ENCODE assay signal across 1 cellular context in the genomic region with DNA sequence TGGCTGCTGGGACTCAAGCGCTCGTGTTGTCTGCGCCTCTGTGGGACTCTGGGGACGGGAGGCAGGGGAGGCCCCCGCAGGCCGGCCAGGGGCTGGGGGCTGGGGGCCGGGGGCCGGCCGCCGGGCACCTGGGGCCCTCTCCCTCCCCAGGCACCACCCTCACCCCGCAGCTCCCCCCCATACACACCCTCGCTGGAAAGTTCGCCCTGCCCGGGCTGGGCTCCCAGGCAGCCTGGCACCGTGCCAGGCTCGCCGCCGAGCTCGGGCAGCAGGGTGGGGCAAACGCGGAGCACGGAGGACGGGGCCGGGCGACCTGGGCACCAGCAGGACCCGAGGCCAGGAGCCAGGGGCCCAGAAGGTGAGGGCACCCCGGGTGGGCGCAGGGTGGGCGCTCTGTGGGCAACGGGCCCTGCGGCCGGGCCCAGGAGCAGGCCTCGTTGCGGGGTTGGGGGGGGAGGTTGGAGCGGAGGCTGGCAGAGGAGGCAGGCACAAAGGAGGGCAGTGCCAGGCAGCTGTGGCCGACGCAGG.
TF ChIP-seq lines count a peak whose summit lies in the region.

No MANE protein-coding gene starts in this region.

TF ChIP-seq in GM23338, 12 proteins besides CTCF, POLR2A, EP300 and RAD21 (continued from another document):
- TF ChIP-seq, protein P1, sequence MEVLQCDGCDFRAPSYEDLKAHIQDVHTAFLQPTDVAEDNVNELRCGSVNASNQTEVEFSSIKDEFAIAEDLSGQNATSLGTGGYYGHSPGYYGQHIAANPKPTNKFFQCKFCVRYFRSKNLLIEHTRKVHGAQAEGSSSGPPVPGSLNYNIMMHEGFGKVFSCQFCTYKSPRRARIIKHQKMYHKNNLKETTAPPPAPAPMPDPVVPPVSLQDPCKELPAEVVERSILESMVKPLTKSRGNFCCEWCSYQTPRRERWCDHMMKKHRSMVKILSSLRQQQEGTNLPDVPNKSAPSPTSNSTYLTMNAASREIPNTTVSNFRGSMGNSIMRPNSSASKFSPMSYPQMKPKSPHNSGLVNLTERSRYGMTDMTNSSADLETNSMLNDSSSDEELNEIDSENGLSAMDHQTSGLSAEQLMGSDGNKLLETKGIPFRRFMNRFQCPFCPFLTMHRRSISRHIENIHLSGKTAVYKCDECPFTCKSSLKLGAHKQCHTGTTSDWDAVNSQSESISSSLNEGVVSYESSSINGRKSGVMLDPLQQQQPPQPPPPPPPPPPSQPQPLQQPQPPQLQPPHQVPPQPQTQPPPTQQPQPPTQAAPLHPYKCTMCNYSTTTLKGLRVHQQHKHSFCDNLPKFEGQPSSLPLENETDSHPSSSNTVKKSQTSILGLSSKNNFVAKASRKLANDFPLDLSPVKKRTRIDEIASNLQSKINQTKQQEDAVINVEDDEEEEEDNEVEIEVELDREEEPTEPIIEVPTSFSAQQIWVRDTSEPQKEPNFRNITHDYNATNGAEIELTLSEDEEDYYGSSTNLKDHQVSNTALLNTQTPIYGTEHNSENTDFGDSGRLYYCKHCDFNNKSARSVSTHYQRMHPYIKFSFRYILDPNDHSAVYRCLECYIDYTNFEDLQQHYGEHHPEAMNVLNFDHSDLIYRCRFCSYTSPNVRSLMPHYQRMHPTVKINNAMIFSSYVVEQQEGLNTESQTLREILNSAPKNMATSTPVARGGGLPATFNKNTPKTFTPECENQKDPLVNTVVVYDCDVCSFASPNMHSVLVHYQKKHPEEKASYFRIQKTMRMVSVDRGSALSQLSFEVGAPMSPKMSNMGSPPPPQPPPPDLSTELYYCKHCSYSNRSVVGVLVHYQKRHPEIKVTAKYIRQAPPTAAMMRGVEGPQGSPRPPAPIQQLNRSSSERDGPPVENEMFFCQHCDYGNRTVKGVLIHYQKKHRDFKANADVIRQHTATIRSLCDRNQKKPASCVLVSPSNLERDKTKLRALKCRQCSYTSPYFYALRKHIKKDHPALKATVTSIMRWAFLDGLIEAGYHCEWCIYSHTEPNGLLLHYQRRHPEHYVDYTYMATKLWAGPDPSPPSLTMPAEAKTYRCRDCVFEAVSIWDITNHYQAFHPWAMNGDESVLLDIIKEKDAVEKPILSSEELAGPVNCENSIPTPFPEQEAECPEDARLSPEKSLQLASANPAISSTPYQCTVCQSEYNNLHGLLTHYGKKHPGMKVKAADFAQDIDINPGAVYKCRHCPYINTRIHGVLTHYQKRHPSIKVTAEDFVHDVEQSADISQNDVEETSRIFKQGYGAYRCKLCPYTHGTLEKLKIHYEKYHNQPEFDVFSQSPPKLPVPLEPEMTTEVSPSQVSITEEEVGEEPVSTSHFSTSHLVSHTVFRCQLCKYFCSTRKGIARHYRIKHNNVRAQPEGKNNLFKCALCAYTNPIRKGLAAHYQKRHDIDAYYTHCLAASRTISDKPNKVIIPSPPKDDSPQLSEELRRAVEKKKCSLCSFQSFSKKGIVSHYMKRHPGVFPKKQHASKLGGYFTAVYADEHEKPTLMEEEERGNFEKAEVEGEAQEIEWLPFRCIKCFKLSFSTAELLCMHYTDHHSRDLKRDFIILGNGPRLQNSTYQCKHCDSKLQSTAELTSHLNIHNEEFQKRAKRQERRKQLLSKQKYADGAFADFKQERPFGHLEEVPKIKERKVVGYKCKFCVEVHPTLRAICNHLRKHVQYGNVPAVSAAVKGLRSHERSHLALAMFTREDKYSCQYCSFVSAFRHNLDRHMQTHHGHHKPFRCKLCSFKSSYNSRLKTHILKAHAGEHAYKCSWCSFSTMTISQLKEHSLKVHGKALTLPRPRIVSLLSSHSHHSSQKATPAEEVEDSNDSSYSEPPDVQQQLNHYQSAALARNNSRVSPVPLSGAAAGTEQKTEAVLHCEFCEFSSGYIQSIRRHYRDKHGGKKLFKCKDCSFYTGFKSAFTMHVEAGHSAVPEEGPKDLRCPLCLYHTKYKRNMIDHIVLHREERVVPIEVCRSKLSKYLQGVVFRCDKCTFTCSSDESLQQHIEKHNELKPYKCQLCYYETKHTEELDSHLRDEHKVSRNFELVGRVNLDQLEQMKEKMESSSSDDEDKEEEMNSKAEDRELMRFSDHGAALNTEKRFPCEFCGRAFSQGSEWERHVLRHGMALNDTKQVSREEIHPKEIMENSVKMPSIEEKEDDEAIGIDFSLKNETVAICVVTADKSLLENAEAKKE (CRISPR knock-in tag; IDR thresholded peaks at IDR 0.05), result no peak
- TF ChIP-seq ZNF331 (CRISPR knock-in tag; IDR thresholded peaks at IDR 0.05; ENCODE audit: low read depth) (no peak), NANOG (IDR thresholded peaks at IDR 0.05; ENCODE audit: borderline replicate concordance) (no peak), EZH2phosphoT487 (IDR thresholded peaks at IDR 0.05; ENCODE audit: unreplicated experiment) (no peak)
